ENCODE assay signal across 6 cellular contexts in genomic region chr6:30723843-30724741, GRCh38. TPM values are rescaled to one million over a fixed set of nuclear protein-coding genes. Genes with fewer than 3 reads are reported as not detected.
DNase-seq lines count a peak whose midpoint lies in the region; ATAC-seq, FAIRE-seq and TF ChIP-seq lines count a peak whose summit lies in the region.
"Not testable (repeated sequence)": the region's sequence is repeated elsewhere in the genome, so short reads cannot be mapped to it uniquely, and the experiment has no call there.

No MANE protein-coding gene starts in this region.

- DNase-seq in Karpas-422 (peak; percentile 60), spleen (peak; percentile 71)
- not testable (repeated sequence) for DNase-seq in activated CD4-positive, alpha-beta memory T cell treated with anti-CD3 and anti-CD28 coated beads for 36 hours; mammary epithelial cell; HepG2 (ENCODE audit: low spot score)

- in situ Hi-C loops in mammary epithelial cell (cut with MboI; ENCODE audit: low sequenced_read_pairs in 2 of 2) = loop anchor here (5.0 kb wide), 1 partner anchor 42 kb away; no protein-coding TSS in a partner anchor
- in situ Hi-C loops in HepG2 (cut with HindIII; ENCODE audit: extremely low pct_ligation_motif_present, low pct_unique_long_range_greater_than_20kb) = loop anchor here (5.0 to 10.0 kb wide), 2 partner anchors 47 to 239 kb away; partner anchors contain the start of gene HLA-E

- FAIRE-seq in HepG2 (lab: Jason Lieb, UNC) = not testable (repeated sequence)

- ATAC-seq in HepG2 = not testable (repeated sequence)

- dilution Hi-C loops in mammary epithelial cell (cut with HindIII; ENCODE audit: low sequenced_read_pairs) = not testable (repeated sequence)

- peaks cover 78% of the 10 kb centered on the region for H4K20me1 ChIP-seq in BLaER1
- peaks cover 27% of the 10 kb centered on the region for H4K20me1 ChIP-seq in Karpas-422 (ENCODE audit: insufficient read depth, low read depth, low read length)
- not testable (repeated sequence) for H4K20me1 ChIP-seq in mammary epithelial cell (ENCODE audit: insufficient read depth, low read length)
- H4K20me1 ChIP-seq in HepG2 (ENCODE audit: insufficient read depth, low read length) = peaks cover 44% of the 10 kb centered on the region

- CTCF ChIA-PET in activated CD4-positive, alpha-beta memory T cell treated with anti-CD3 and anti-CD28 coated beads for 36 hours (lab: Charles Lee) = interaction anchor here (0.7 to 24.6 kb wide), 6 partner anchors 7 to 98 kb away, joined by 3 to 628 read pairs (median 12); partner anchors contain the start of genes ATAT1 and DHX16
- CTCF ChIA-PET in mammary epithelial cell (lab: Charles Lee; ENCODE audit: low non-redundant PET) = not testable (repeated sequence)
- CTCF ChIA-PET in HepG2 (lab: Yijun Ruan, JAX; ENCODE audit: low intra/inter-chr PET ratio, low total read pairs) = interaction anchor here (1.6 to 3.5 kb wide), 2 partner anchors 45 to 106 kb away, joined by 4 to 130 read pairs; no protein-coding TSS in a partner anchor

- not testable (repeated sequence) for H3K27ac ChIP-seq in BLaER1; mammary epithelial cell (ENCODE audit: insufficient read depth, low read depth, low read length); HepG2 (ENCODE audit: extremely low read length, insufficient read depth, low read length)
- H3K27ac ChIP-seq in Karpas-422 (ENCODE audit: low read length) (peak overlapping the region; percentile 38; the same call in 1 of the 2 replicates), spleen (peak overlapping the region in 5 of 8 donors; percentile 31 to 98 (median 39))

- H3K4me1 ChIP-seq in BLaER1 (peaks cover 44% of the 10 kb centered on the region), Karpas-422 (ENCODE audit: low read length) (peaks cover 25% of the 10 kb centered on the region), mammary epithelial cell (ENCODE audit: insufficient read depth, low read length) (peaks cover 22% of the 10 kb centered on the region), HepG2 (ENCODE audit: insufficient read depth, low read length) (peaks cover 46% of the 10 kb centered on the region), spleen (peaks cover 26 to 78% (median 55%) of the 10 kb centered on the region in 6 donors)

- H3K36me3 Mint-ChIP-seq in activated CD4-positive, alpha-beta memory T cell treated with anti-CD3 and anti-CD28 coated beads for 36 hours = peaks cover 58% of the 10 kb centered on the region

- H3K9me3 Mint-ChIP-seq in activated CD4-positive, alpha-beta memory T cell treated with anti-CD3 and anti-CD28 coated beads for 36 hours = not testable (repeated sequence)

- H3K4me2 ChIP-seq in BLaER1 (peak overlapping the region; percentile 89), mammary epithelial cell (ENCODE audit: insufficient read depth, low read depth, low read length) (peak overlapping the region; percentile 87)
- H3K4me2 ChIP-seq in Karpas-422 (ENCODE audit: low read depth, low read length, poor library complexity, severe bottlenecking); HepG2 (ENCODE audit: low read depth, low read length): not testable (repeated sequence)

- not testable (repeated sequence) for H3K27me3 Mint-ChIP-seq in activated CD4-positive, alpha-beta memory T cell treated with anti-CD3 and anti-CD28 coated beads for 36 hours

- not testable (repeated sequence) for TF ChIP-seq POLR2A in HepG2 (IDR thresholded peaks at IDR 0.05; ENCODE audit: insufficient read depth in 1 of 2, low read depth in 2 of 2, low read length in 2 of 2); spleen (IDR thresholded peaks at IDR 0.05)

- not testable (repeated sequence) for H2AFZ ChIP-seq in Karpas-422 (ENCODE audit: low read length); mammary epithelial cell (ENCODE audit: low read depth, low read length); HepG2 (ENCODE audit: low read length)

- H3K4me3 Mint-ChIP-seq in activated CD4-positive, alpha-beta memory T cell treated with anti-CD3 and anti-CD28 coated beads for 36 hours = peak overlapping the region; percentile 92

- H3K9me3 ChIP-seq in BLaER1; Karpas-422 (ENCODE audit: low read length); mammary epithelial cell (replicated peaks; ENCODE audit: insufficient read depth, low read length); HepG2 (ENCODE audit: low read length); spleen: not testable (repeated sequence)

- peak overlapping the region; percentile 95 for H3K27ac Mint-ChIP-seq in activated CD4-positive, alpha-beta memory T cell treated with anti-CD3 and anti-CD28 coated beads for 36 hours

- H3K9me2 ChIP-seq in Karpas-422 (replicated peaks; ENCODE audit: insufficient read depth, low read length) = not testable (repeated sequence)

- not testable (repeated sequence) for TF ChIP-seq CTCF in mammary epithelial cell (conservative IDR thresholded peaks at IDR 0.05 in 1 of 2, IDR thresholded peaks at IDR 0.05 in 1 of 2; ENCODE audit: extremely low read depth in 1 of 2, insufficient read depth in 1 of 2, low read depth in 1 of 2, low read length in 2 of 2); spleen (IDR thresholded peaks at IDR 0.05 in 8 of 11, conservative IDR thresholded peaks at IDR 0.05 in 3 of 11)
- TF ChIP-seq CTCF in HepG2 (CRISPR knock-in tag; IDR thresholded peaks at IDR 0.05) = peak; percentile 42; the same call in 1 of the 2 replicates

- H3K36me3 ChIP-seq in BLaER1 (peaks cover 76% of the 10 kb centered on the region), Karpas-422 (ENCODE audit: insufficient read depth, low read length) (peaks cover 30% of the 10 kb centered on the region), mammary epithelial cell (ENCODE audit: insufficient read depth, low read length) (peaks cover 27% of the 10 kb centered on the region), HepG2 (replicated peaks in 1 of 2; ENCODE audit: control insufficient read depth in 1 of 2, insufficient read depth in 2 of 2, low read length in 2 of 2) (peaks cover 17 to 48% of the 10 kb centered on the region in 2 experiments), spleen (peaks cover 0 to 73% (median 63%) of the 10 kb centered on the region in 6 donors)

- intact Hi-C loops in activated CD4-positive, alpha-beta memory T cell treated with anti-CD3 and anti-CD28 coated beads for 36 hours (cut with micrococcal nuclease) = loop anchor here (10.0 kb wide), 1 partner anchor 361 kb away; no protein-coding TSS in a partner anchor
- intact Hi-C loops in mammary epithelial cell (cut with micrococcal nuclease) (loop anchor here (2.0 kb wide), 3 partner anchors 77 to 241 kb away; partner anchors contain the start of gene C6orf136), HepG2 (cut with micrococcal nuclease; ENCODE audit: unreplicated experiment) (loop anchor here (5.0 kb wide), 2 partner anchors 153 to 242 kb away; no protein-coding TSS in a partner anchor), spleen (cut with DNase I; ENCODE audit: low total_unique reads) (loop anchor here (10.0 kb wide), 1 partner anchor 109 kb away; the partner anchor contains the start of genes MRPS18B and PPP1R10)

- peak overlapping the region; percentile 94 for H3K4me3 ChIP-seq in BLaER1
- H3K4me3 ChIP-seq in Karpas-422 (ENCODE audit: low read length); mammary epithelial cell (replicated peaks in 1 of 3; ENCODE audit: insufficient read depth in 1 of 3, low read depth in 2 of 3, low read length in 3 of 3); HepG2 (replicated peaks in 1 of 3; ENCODE audit: insufficient read depth in 1 of 3, low read depth in 2 of 3, low read length in 3 of 3); spleen: not testable (repeated sequence)

- not testable (repeated sequence) for TF ChIP-seq EP300 in HepG2 (IDR thresholded peaks at IDR 0.05; ENCODE audit: low read depth in 2 of 2, low read length in 2 of 2); HepG2 (CRISPR knock-in tag; IDR thresholded peaks at IDR 0.05; ENCODE audit: borderline replicate concordance)

- not testable (repeated sequence) for TF ChIP-seq RAD21 in HepG2 (CRISPR knock-in tag; IDR thresholded peaks at IDR 0.05)

- peak overlapping the region; percentile 100; the same call in 1 of the 2 replicates for H3K9ac ChIP-seq in BLaER1
- not testable (repeated sequence) for H3K9ac ChIP-seq in Karpas-422 (ENCODE audit: low read length); mammary epithelial cell (ENCODE audit: insufficient read depth, low read length); HepG2 (ENCODE audit: insufficient read depth, low read depth, low read length)

- not testable (repeated sequence) for BruUV-seq in mammary epithelial cell (replicated peaks; lab: Mats Ljungman, UMichigan)
- BruUV-seq in HepG2 (replicated peaks; lab: Mats Ljungman, UMichigan) = TSS peak; percentile 46

- H3K79me2 ChIP-seq in Karpas-422 (ENCODE audit: low read length) = peaks cover 34% of the 10 kb centered on the region
- H3K79me2 ChIP-seq in mammary epithelial cell (ENCODE audit: insufficient read depth, low read length) = peaks cover 62% of the 10 kb centered on the region
- H3K79me2 ChIP-seq in HepG2 (ENCODE audit: insufficient read depth, low read length) = peaks cover 43% of the 10 kb centered on the region

- peaks cover 37% of the 10 kb centered on the region for H3K4me1 Mint-ChIP-seq in activated CD4-positive, alpha-beta memory T cell treated with anti-CD3 and anti-CD28 coated beads for 36 hours (ENCODE audit: low read depth)

- 26% methylated on average over 26 of the region's 29 CpGs for WGBS in mammary epithelial cell (ENCODE audit: low coverage, missing lambda C conversion rate)
- WGBS in HepG2 (ENCODE audit: low lambda C conversion rate) = 95% methylated on average over 29 of the region's 29 CpGs
- 60 to 71% (median 68%) methylated on average over 16 to 29 of the region's 29 CpGs for WGBS in spleen, 5 donors

- not testable (repeated sequence) for H3K27me3 ChIP-seq in BLaER1; Karpas-422 (ENCODE audit: low read length); mammary epithelial cell (ENCODE audit: insufficient read depth, low read length); HepG2 (ENCODE audit: control insufficient read depth in 1 of 2, insufficient read depth in 2 of 2, low read length in 2 of 2); spleen (replicated peaks in 1 of 7)

- POLR2A ChIA-PET in activated CD4-positive, alpha-beta memory T cell treated with anti-CD3 and anti-CD28 coated beads for 36 hours (lab: Charles Lee) = interaction anchor here (1.3 to 9.7 kb wide), 4 partner anchors 39 to 110 kb away, joined by 4 to 209 read pairs (median 22); partner anchors contain the start of genes MRPS18B, NRM and PPP1R18
- POLR2A ChIA-PET in HepG2 (lab: Yijun Ruan, JAX) = interaction anchor here (1.0 to 5.0 kb wide), 5 partner anchors 9 to 109 kb away, joined by 3 to 92 read pairs (median 4); partner anchors contain the start of genes DHX16, FLOT1 and IER3

RNA-seq across cellular contexts. Expression of gene TUBB, which starts 3.9 kb away (rescaled TPM):
- total RNA-seq in Karpas-422 (2014; rRNA removed; shearing (Covaris generic); ENCODE audit: low replicate concordance) = 403 and 427 TPM in 2 replicates
- 1,000 to 10,000 TPM; 1,695 to 1,719 TPM for total RNA-seq in activated CD4-positive, alpha-beta memory T cell treated with anti-CD3 and anti-CD28 coated beads for 36 hours
- 100 to 1,000 TPM; 400 to 787 TPM for total RNA-seq in mammary epithelial cell
- 1,634 TPM for polyA plus RNA-seq in mammary epithelial cell
- 1,336 TPM for polyA minus RNA-seq in mammary epithelial cell
- 911 and 1,275 TPM in 2 replicates for total RNA-seq in HepG2 (2016; rRNA removed; fragmentation: Illumina TruSeq; extraction: Trizol)
- 241 and 250 TPM in 2 replicates for total RNA-seq in HepG2 (2016; cell fraction: cytosol; rRNA removed; fragmentation: Illumina TruSeq; extraction: Trizol; ENCODE audit: low read depth)
- 892 and 1,275 TPM in 2 replicates for total RNA-seq in HepG2 (2016; cell fraction: insoluble cytoplasmic fraction; rRNA removed; fragmentation: Illumina TruSeq; extraction: Trizol)
- total RNA-seq in HepG2 (2016; cell fraction: membrane; rRNA removed; fragmentation: Illumina TruSeq; extraction: Trizol) = 542 and 545 TPM in 2 replicates
- total RNA-seq in HepG2 (2016; cell fraction: nucleus; rRNA removed; fragmentation: Illumina TruSeq; extraction: Trizol) = 386 and 402 TPM in 2 replicates
- polyA plus RNA-seq in HepG2 (2011; rRNA removed) = 980 and 1,163 TPM in 2 replicates
- polyA plus RNA-seq in HepG2 (2011; cell fraction: cytosol; rRNA removed) = 853 and 1,099 TPM in 2 replicates
- polyA plus RNA-seq in HepG2 (2011; cell fraction: nucleus; rRNA removed) = 241 and 246 TPM in 2 replicates
- polyA plus RNA-seq in HepG2 (2012) = 478 and 597 TPM in 2 replicates
- polyA plus RNA-seq in HepG2 (2016; cell fraction: cytosol; fragmentation: Illumina TruSeq; extraction: Trizol; ENCODE audit: low read depth) = 300 and 321 TPM in 2 replicates
- 2,019 and 2,085 TPM in 2 replicates for polyA plus RNA-seq in HepG2 (2016; cell fraction: insoluble cytoplasmic fraction; fragmentation: Illumina TruSeq; extraction: Trizol; ENCODE audit: low read depth)
- 586 and 657 TPM in 2 replicates for polyA plus RNA-seq in HepG2 (2016; cell fraction: membrane; fragmentation: Illumina TruSeq; extraction: Trizol; ENCODE audit: low read depth)
- 686 and 716 TPM in 2 replicates for polyA plus RNA-seq in HepG2 (2016; cell fraction: nucleus; fragmentation: Illumina TruSeq; extraction: Trizol; ENCODE audit: insufficient read depth, low read depth)
- polyA minus RNA-seq in HepG2 (2011; rRNA and poly(A)+ RNA removed; ENCODE audit: low replicate concordance) = 1,833 and 2,373 TPM in 2 replicates
- 412 and 479 TPM in 2 replicates for polyA minus RNA-seq in HepG2 (2011; cell fraction: cytosol; rRNA and poly(A)+ RNA removed)
- polyA minus RNA-seq in HepG2 (2011; cell fraction: nucleus; rRNA and poly(A)+ RNA removed) = 105 and 134 TPM in 2 replicates
- 100 to 1,000 TPM; 189 to 344 (median 272) TPM for total RNA-seq in spleen
- 100 to 1,000 TPM; 109 to 203 (median 182) TPM for polyA plus RNA-seq in spleen

RNA-seq across cellular contexts. Expression of gene MDC1, which starts 7.0 kb away (rescaled TPM):
- 9.4 and 11.0 TPM in 2 replicates for total RNA-seq in Karpas-422 (2014; rRNA removed; shearing (Covaris generic); ENCODE audit: low replicate concordance)
- total RNA-seq in activated CD4-positive, alpha-beta memory T cell treated with anti-CD3 and anti-CD28 coated beads for 36 hours = 10 to 100 TPM; 79.5 to 88.7 TPM
- total RNA-seq in mammary epithelial cell (10 to 100 TPM; 12.8 to 36.7 TPM), HepG2 (2016; rRNA removed; fragmentation: Illumina TruSeq; extraction: Trizol) (8.4 and 20.5 TPM in 2 replicates), spleen (10 to 100 TPM; 20.8 to 47.7 (median 39.0) TPM)
- polyA plus RNA-seq in mammary epithelial cell (10.7 TPM), HepG2 (2011; rRNA removed) (11.7 and 14.0 TPM in 2 replicates), spleen (10 to 100 TPM in 2 of 3 donors, 1 to 10 TPM in 1; 7.8 to 18.2 (median 16.5) TPM)
- polyA minus RNA-seq in mammary epithelial cell = 62.3 TPM
- 2.6 TPM in 2 replicates for total RNA-seq in HepG2 (2016; cell fraction: cytosol; rRNA removed; fragmentation: Illumina TruSeq; extraction: Trizol; ENCODE audit: low read depth)
- 9.0 and 18.7 TPM in 2 replicates for total RNA-seq in HepG2 (2016; cell fraction: insoluble cytoplasmic fraction; rRNA removed; fragmentation: Illumina TruSeq; extraction: Trizol)
- total RNA-seq in HepG2 (2016; cell fraction: membrane; rRNA removed; fragmentation: Illumina TruSeq; extraction: Trizol) = 7.6 TPM in 2 replicates
- total RNA-seq in HepG2 (2016; cell fraction: nucleus; rRNA removed; fragmentation: Illumina TruSeq; extraction: Trizol) = 18.3 and 20.9 TPM in 2 replicates
- 4.5 and 6.7 TPM in 2 replicates for polyA plus RNA-seq in HepG2 (2011; cell fraction: cytosol; rRNA removed)
- polyA plus RNA-seq in HepG2 (2011; cell fraction: nucleus; rRNA removed) = 39.8 and 42.9 TPM in 2 replicates
- 14.2 and 21.0 TPM in 2 replicates for polyA plus RNA-seq in HepG2 (2012)
- 1.2 and 1.3 TPM in 2 replicates for polyA plus RNA-seq in HepG2 (2016; cell fraction: cytosol; fragmentation: Illumina TruSeq; extraction: Trizol; ENCODE audit: low read depth)
- 13.9 and 27.7 TPM in 2 replicates for polyA plus RNA-seq in HepG2 (2016; cell fraction: insoluble cytoplasmic fraction; fragmentation: Illumina TruSeq; extraction: Trizol; ENCODE audit: low read depth)
- 2.2 and 3.4 TPM in 2 replicates for polyA plus RNA-seq in HepG2 (2016; cell fraction: membrane; fragmentation: Illumina TruSeq; extraction: Trizol; ENCODE audit: low read depth)
- polyA plus RNA-seq in HepG2 (2016; cell fraction: nucleus; fragmentation: Illumina TruSeq; extraction: Trizol; ENCODE audit: insufficient read depth, low read depth) = 66.8 and 94.4 TPM in 2 replicates
- 16.6 and 29.4 TPM in 2 replicates for polyA minus RNA-seq in HepG2 (2011; rRNA and poly(A)+ RNA removed; ENCODE audit: low replicate concordance)
- polyA minus RNA-seq in HepG2 (2011; cell fraction: cytosol; rRNA and poly(A)+ RNA removed) = 8.0 and 10.3 TPM in 2 replicates
- 7.6 and 9.1 TPM in 2 replicates for polyA minus RNA-seq in HepG2 (2011; cell fraction: nucleus; rRNA and poly(A)+ RNA removed)

RNA-seq across cellular contexts. Expression of gene FLOT1, which starts 18.4 kb away (rescaled TPM):
- total RNA-seq in Karpas-422 (2014; rRNA removed; shearing (Covaris generic); ENCODE audit: low replicate concordance) = 58.2 and 103 TPM in 2 replicates
- total RNA-seq in activated CD4-positive, alpha-beta memory T cell treated with anti-CD3 and anti-CD28 coated beads for 36 hours = 100 to 1,000 TPM; 226 to 231 TPM
- total RNA-seq in mammary epithelial cell (10 to 100 TPM; 53.9 to 57.5 TPM), HepG2 (2016; rRNA removed; fragmentation: Illumina TruSeq; extraction: Trizol) (77.8 and 82.3 TPM in 2 replicates), spleen (100 to 1,000 TPM; 125 to 205 (median 170) TPM)
- polyA plus RNA-seq in mammary epithelial cell (63.7 TPM), HepG2 (2011; rRNA removed) (130 and 150 TPM in 2 replicates), spleen (100 to 1,000 TPM; 116 to 178 (median 116) TPM)
- polyA minus RNA-seq in mammary epithelial cell = 47.4 TPM
- 113 and 115 TPM in 2 replicates for total RNA-seq in HepG2 (2016; cell fraction: cytosol; rRNA removed; fragmentation: Illumina TruSeq; extraction: Trizol; ENCODE audit: low read depth)
- 72.3 and 79.6 TPM in 2 replicates for total RNA-seq in HepG2 (2016; cell fraction: insoluble cytoplasmic fraction; rRNA removed; fragmentation: Illumina TruSeq; extraction: Trizol)
- total RNA-seq in HepG2 (2016; cell fraction: membrane; rRNA removed; fragmentation: Illumina TruSeq; extraction: Trizol) = 145 and 152 TPM in 2 replicates
- total RNA-seq in HepG2 (2016; cell fraction: nucleus; rRNA removed; fragmentation: Illumina TruSeq; extraction: Trizol) = 43.2 and 49.0 TPM in 2 replicates
- 126 and 128 TPM in 2 replicates for polyA plus RNA-seq in HepG2 (2011; cell fraction: cytosol; rRNA removed)
- 139 and 173 TPM in 2 replicates for polyA plus RNA-seq in HepG2 (2011; cell fraction: nucleus; rRNA removed)
- 119 and 142 TPM in 2 replicates for polyA plus RNA-seq in HepG2 (2012)
- polyA plus RNA-seq in HepG2 (2016; cell fraction: cytosol; fragmentation: Illumina TruSeq; extraction: Trizol; ENCODE audit: low read depth) = 217 and 220 TPM in 2 replicates
- polyA plus RNA-seq in HepG2 (2016; cell fraction: insoluble cytoplasmic fraction; fragmentation: Illumina TruSeq; extraction: Trizol; ENCODE audit: low read depth) = 116 and 125 TPM in 2 replicates
- 219 and 220 TPM in 2 replicates for polyA plus RNA-seq in HepG2 (2016; cell fraction: membrane; fragmentation: Illumina TruSeq; extraction: Trizol; ENCODE audit: low read depth)
- 146 and 154 TPM in 2 replicates for polyA plus RNA-seq in HepG2 (2016; cell fraction: nucleus; fragmentation: Illumina TruSeq; extraction: Trizol; ENCODE audit: insufficient read depth, low read depth)
- 102 and 133 TPM in 2 replicates for polyA minus RNA-seq in HepG2 (2011; rRNA and poly(A)+ RNA removed; ENCODE audit: low replicate concordance)
- 49.8 and 51.9 TPM in 2 replicates for polyA minus RNA-seq in HepG2 (2011; cell fraction: cytosol; rRNA and poly(A)+ RNA removed)
- 34.5 and 57.3 TPM in 2 replicates for polyA minus RNA-seq in HepG2 (2011; cell fraction: nucleus; rRNA and poly(A)+ RNA removed)

RNA-seq across cellular contexts. Expression of gene IER3, which starts 20.3 kb away (rescaled TPM):
- 0.19 and 0.54 TPM in 2 replicates for total RNA-seq in Karpas-422 (2014; rRNA removed; shearing (Covaris generic); ENCODE audit: low replicate concordance)
- 100 to 1,000 TPM; 167 to 171 TPM for total RNA-seq in activated CD4-positive, alpha-beta memory T cell treated with anti-CD3 and anti-CD28 coated beads for 36 hours
- 100 to 1,000 TPM in 1 of 2 donors, 10 to 100 TPM in 1; 68.8 to 390 TPM for total RNA-seq in mammary epithelial cell
- 121 TPM for polyA plus RNA-seq in mammary epithelial cell
- 81.4 TPM for polyA minus RNA-seq in mammary epithelial cell
- 28.7 and 51.1 TPM in 2 replicates for total RNA-seq in HepG2 (2016; rRNA removed; fragmentation: Illumina TruSeq; extraction: Trizol)
- total RNA-seq in HepG2 (2016; cell fraction: cytosol; rRNA removed; fragmentation: Illumina TruSeq; extraction: Trizol; ENCODE audit: low read depth) = 83.5 and 89.8 TPM in 2 replicates
- total RNA-seq in HepG2 (2016; cell fraction: insoluble cytoplasmic fraction; rRNA removed; fragmentation: Illumina TruSeq; extraction: Trizol) = 25.7 and 52.1 TPM in 2 replicates
- 91.3 and 101 TPM in 2 replicates for total RNA-seq in HepG2 (2016; cell fraction: membrane; rRNA removed; fragmentation: Illumina TruSeq; extraction: Trizol)
- total RNA-seq in HepG2 (2016; cell fraction: nucleus; rRNA removed; fragmentation: Illumina TruSeq; extraction: Trizol) = 33.1 and 34.2 TPM in 2 replicates
- polyA plus RNA-seq in HepG2 (2011; rRNA removed) = 131 and 151 TPM in 2 replicates
- 117 TPM in 2 replicates for polyA plus RNA-seq in HepG2 (2011; cell fraction: cytosol; rRNA removed)
- polyA plus RNA-seq in HepG2 (2011; cell fraction: nucleus; rRNA removed) = 111 and 130 TPM in 2 replicates
- polyA plus RNA-seq in HepG2 (2012) = 130 and 313 TPM in 2 replicates
- polyA plus RNA-seq in HepG2 (2016; cell fraction: cytosol; fragmentation: Illumina TruSeq; extraction: Trizol; ENCODE audit: low read depth) = 21.8 and 24.4 TPM in 2 replicates
- polyA plus RNA-seq in HepG2 (2016; cell fraction: insoluble cytoplasmic fraction; fragmentation: Illumina TruSeq; extraction: Trizol; ENCODE audit: low read depth) = 28.6 and 30.4 TPM in 2 replicates
- polyA plus RNA-seq in HepG2 (2016; cell fraction: membrane; fragmentation: Illumina TruSeq; extraction: Trizol; ENCODE audit: low read depth) = 23.7 and 25.1 TPM in 2 replicates
- 72.1 and 79.6 TPM in 2 replicates for polyA plus RNA-seq in HepG2 (2016; cell fraction: nucleus; fragmentation: Illumina TruSeq; extraction: Trizol; ENCODE audit: insufficient read depth, low read depth)
- polyA minus RNA-seq in HepG2 (2011; rRNA and poly(A)+ RNA removed; ENCODE audit: low replicate concordance) = 19.0 and 307 TPM in 2 replicates
- 213 and 378 TPM in 2 replicates for polyA minus RNA-seq in HepG2 (2011; cell fraction: cytosol; rRNA and poly(A)+ RNA removed)
- 95.2 and 99.7 TPM in 2 replicates for polyA minus RNA-seq in HepG2 (2011; cell fraction: nucleus; rRNA and poly(A)+ RNA removed)
- 10 to 100 TPM; 29.8 to 62.2 (median 41.7) TPM for total RNA-seq in spleen
- 10 to 100 TPM; 19.8 to 29.4 (median 25.7) TPM for polyA plus RNA-seq in spleen

RNA-seq across cellular contexts. Expression of gene NRM, which starts 33.3 kb away (rescaled TPM):
- total RNA-seq in Karpas-422 (2014; rRNA removed; shearing (Covaris generic); ENCODE audit: low replicate concordance) = 16.9 and 38.1 TPM in 2 replicates
- total RNA-seq in activated CD4-positive, alpha-beta memory T cell treated with anti-CD3 and anti-CD28 coated beads for 36 hours = 10 to 100 TPM; 31.6 to 32.7 TPM
- 10 to 100 TPM in 1 of 2 donors, 1 to 10 TPM in 1; 2.3 to 13.2 TPM for total RNA-seq in mammary epithelial cell
- 26.2 TPM for polyA plus RNA-seq in mammary epithelial cell
- polyA minus RNA-seq in mammary epithelial cell = 25.5 TPM
- 7.4 and 16.0 TPM in 2 replicates for total RNA-seq in HepG2 (2016; rRNA removed; fragmentation: Illumina TruSeq; extraction: Trizol)
- 6.4 and 6.8 TPM in 2 replicates for total RNA-seq in HepG2 (2016; cell fraction: cytosol; rRNA removed; fragmentation: Illumina TruSeq; extraction: Trizol; ENCODE audit: low read depth)
- total RNA-seq in HepG2 (2016; cell fraction: insoluble cytoplasmic fraction; rRNA removed; fragmentation: Illumina TruSeq; extraction: Trizol) = 7.0 and 15.7 TPM in 2 replicates
- 11.0 and 11.6 TPM in 2 replicates for total RNA-seq in HepG2 (2016; cell fraction: membrane; rRNA removed; fragmentation: Illumina TruSeq; extraction: Trizol)
- 13.6 and 15.9 TPM in 2 replicates for total RNA-seq in HepG2 (2016; cell fraction: nucleus; rRNA removed; fragmentation: Illumina TruSeq; extraction: Trizol)
- 12.5 TPM in 2 replicates for polyA plus RNA-seq in HepG2 (2011; rRNA removed)
- polyA plus RNA-seq in HepG2 (2011; cell fraction: cytosol; rRNA removed) = 10.6 and 14.5 TPM in 2 replicates
- 11.7 and 12.5 TPM in 2 replicates for polyA plus RNA-seq in HepG2 (2011; cell fraction: nucleus; rRNA removed)
- 11.9 and 19.8 TPM in 2 replicates for polyA plus RNA-seq in HepG2 (2012)
- polyA plus RNA-seq in HepG2 (2016; cell fraction: cytosol; fragmentation: Illumina TruSeq; extraction: Trizol; ENCODE audit: low read depth) = 16.1 and 17.3 TPM in 2 replicates
- 19.1 and 23.6 TPM in 2 replicates for polyA plus RNA-seq in HepG2 (2016; cell fraction: insoluble cytoplasmic fraction; fragmentation: Illumina TruSeq; extraction: Trizol; ENCODE audit: low read depth)
- polyA plus RNA-seq in HepG2 (2016; cell fraction: membrane; fragmentation: Illumina TruSeq; extraction: Trizol; ENCODE audit: low read depth) = 27.9 and 29.1 TPM in 2 replicates
- polyA plus RNA-seq in HepG2 (2016; cell fraction: nucleus; fragmentation: Illumina TruSeq; extraction: Trizol; ENCODE audit: insufficient read depth, low read depth) = 46.7 and 53.9 TPM in 2 replicates
- polyA minus RNA-seq in HepG2 (2011; rRNA and poly(A)+ RNA removed; ENCODE audit: low replicate concordance) = 28.0 and 30.7 TPM in 2 replicates
- polyA minus RNA-seq in HepG2 (2011; cell fraction: cytosol; rRNA and poly(A)+ RNA removed) = 9.8 and 11.5 TPM in 2 replicates
- polyA minus RNA-seq in HepG2 (2011; cell fraction: nucleus; rRNA and poly(A)+ RNA removed) = 3.3 and 4.5 TPM in 2 replicates
- total RNA-seq in spleen = 10 to 100 TPM in 6 of 7 donors, 1 to 10 TPM in 1; 9.8 to 13.8 (median 11.0) TPM
- polyA plus RNA-seq in spleen = 10 to 100 TPM; 14.1 to 19.6 (median 17.7) TPM
